Comparison of ENCODE assay signal across 8 cellular contexts in genomic region chr6:41546866-41547798, GRCh38. TPM values are rescaled to one million over a fixed set of nuclear protein-coding genes. Genes with fewer than 3 reads are reported as not detected.
A peak's percentile ranks its signal among the peaks of the same experiment; 100 is the strongest.
DNase-seq lines count a peak whose midpoint lies in the region; ATAC-seq and TF ChIP-seq lines count a peak whose summit lies in the region.

No MANE protein-coding gene starts in this region.

- peak in 1 of 2 experiments; percentile 60 for DNase-seq in Caco-2
- peak in 1 of 2 experiments; percentile 36 for DNase-seq in HL-60 (ENCODE audit: low read depth in 1 of 2, low spot score in 1 of 2)
- DNase-seq in epithelial cell of esophagus (ENCODE audit: low read depth) = peak; percentile 51
- peak; percentile 80 for DNase-seq in upper lobe of right lung

- H3K27me3 ChIP-seq in Caco-2 (replicated peaks; ENCODE audit: control insufficient read depth, insufficient read depth, low read length) (no peaks in the 10 kb centered on the region), HL-60 (ENCODE audit: insufficient read depth, poor library complexity, severe bottlenecking) (peaks cover 4% of the 10 kb centered on the region), mucosa of rectum (ENCODE audit: control insufficient read depth in 2 of 2, insufficient read depth in 2 of 2, low read length in 2 of 2) (no peaks in the 10 kb centered on the region), upper lobe of right lung (no peaks in the 10 kb centered on the region)

- intact Hi-C loops in Caco-2 (cut with micrococcal nuclease; ENCODE audit: unreplicated experiment) = loop anchor here (1.0 to 2.0 kb wide), 4 partner anchors 10 to 122 kb away; no protein-coding TSS in a partner anchor
- intact Hi-C loops in upper lobe of right lung (cut with DNase I) = no loop called here

- peak overlapping the region; percentile 91 for H3K4me3 Mint-ChIP-seq in Caco-2 (ENCODE audit: unreplicated experiment)

- H3K27me3 Mint-ChIP-seq in Caco-2 (ENCODE audit: insufficient read depth, unreplicated experiment) = no peaks in the 10 kb centered on the region

- H3K9me3 ChIP-seq in Caco-2 = no peaks in the 10 kb centered on the region
- no peaks in the 10 kb centered on the region for H3K9me3 ChIP-seq in mucosa of rectum (ENCODE audit: control insufficient read depth in 2 of 2, low read length in 2 of 2)
- H3K9me3 ChIP-seq in upper lobe of right lung = no peaks in the 10 kb centered on the region

- H3K36me3 ChIP-seq in Caco-2 (ENCODE audit: control insufficient read depth, insufficient read depth, low read length) (peaks cover 6% of the 10 kb centered on the region), mucosa of rectum (ENCODE audit: control insufficient read depth in 2 of 2, insufficient read depth in 2 of 2, low read length in 2 of 2) (peaks cover 0 to 6% of the 10 kb centered on the region in 2 donors), upper lobe of right lung (no peaks in the 10 kb centered on the region)

- peaks cover 41% of the 10 kb centered on the region for H3K4me1 ChIP-seq in Caco-2
- peaks cover 21 to 27% of the 10 kb centered on the region in 2 donors for H3K4me1 ChIP-seq in mucosa of rectum (ENCODE audit: control insufficient read depth in 2 of 2, insufficient read depth in 2 of 2, low read length in 2 of 2)
- peaks cover 30% of the 10 kb centered on the region for H3K4me1 ChIP-seq in upper lobe of right lung

- peaks cover 55% of the 10 kb centered on the region for H3K36me3 Mint-ChIP-seq in Caco-2 (ENCODE audit: insufficient read depth, unreplicated experiment)

- H3K4me3 ChIP-seq in Caco-2 (ENCODE audit: low read depth, low read length) = peak overlapping the region; percentile 95
- peak overlapping the region; percentile 83 for H3K4me3 ChIP-seq in HL-60 (replicated peaks; ENCODE audit: insufficient read depth, low read length)
- H3K4me3 ChIP-seq in WI38 (ENCODE audit: low read depth, low read length) = peak overlapping the region; percentile 80
- peak overlapping the region; percentile 78 for H3K4me3 ChIP-seq in epithelial cell of esophagus (ENCODE audit: low read length)
- peak overlapping the region; percentile 83 to 87 for H3K4me3 ChIP-seq in mucosa of rectum (ENCODE audit: low read length in 2 of 2)
- peak overlapping the region; percentile 78 for H3K4me3 ChIP-seq in upper lobe of right lung

- no TSS peak for BruUV-seq in Caco-2 (replicated peaks; lab: Mats Ljungman, UMichigan)

- H3K27ac Mint-ChIP-seq in Caco-2 (ENCODE audit: unreplicated experiment) = no peak overlapping the region

- POLR2A ChIA-PET in Caco-2 (lab: Charles Lee) = interaction anchor here (0.6 to 1.2 kb wide), 3 partner anchors 27 to 37 kb away, joined by 3 to 4 read pairs (median 4); no protein-coding TSS in a partner anchor

- peak overlapping the region; percentile 41 to 81 for H3K9ac ChIP-seq in mucosa of rectum (ENCODE audit: low read depth in 1 of 2, low read length in 2 of 2)

- H3K9me3 Mint-ChIP-seq in Caco-2 (ENCODE audit: unreplicated experiment) = no peaks in the 10 kb centered on the region

- CTCF ChIA-PET in Caco-2 (lab: Charles Lee) = no interaction called here

- ATAC-seq in GM19463 (IDR thresholded peaks at IDR 0.05; ENCODE audit: unreplicated experiment) (peak; percentile 16), upper lobe of right lung (peak; percentile 16), GM18870 (IDR thresholded peaks at IDR 0.05; ENCODE audit: unreplicated experiment) (no peak)

- TF ChIP-seq CTCF in Caco-2 (IDR thresholded peaks at IDR 0.05; ENCODE audit: insufficient read depth in 1 of 2, low read depth in 1 of 2, low read length in 1 of 2, severe bottlenecking in 1 of 2, unreplicated experiment in 1 of 2) (no peak), HL-60 (IDR thresholded peaks at IDR 0.05; ENCODE audit: insufficient read depth, low read length) (no peak), WI38 (IDR thresholded peaks at IDR 0.05; ENCODE audit: low read depth, low read length) (no peak), epithelial cell of esophagus (IDR thresholded peaks at IDR 0.05; ENCODE audit: insufficient read depth, low read depth, low read length, missing control alignments) (no peak), upper lobe of right lung (IDR thresholded peaks at IDR 0.05) (no peak)

- H3K27ac ChIP-seq in HL-60 (replicated peaks) (no peak overlapping the region), mucosa of rectum (ENCODE audit: low read depth in 2 of 2, low read length in 2 of 2) (peak overlapping the region; percentile 67), upper lobe of right lung (peak overlapping the region; percentile 63)

- peaks cover 31% of the 10 kb centered on the region for H3K4me1 Mint-ChIP-seq in Caco-2 (ENCODE audit: low read depth, unreplicated experiment)

RNA-seq across cellular contexts. Expression of gene FOXP4, which starts 1.0 kb away (rescaled TPM):
- total RNA-seq in Caco-2 (2022) (108 and 117 TPM in 2 replicates), upper lobe of right lung (29.9 TPM)
